ENCODE assay signal across 8 cellular contexts in genomic region chr4:67746797-67747495, GRCh38. TPM values are rescaled to one million over a fixed set of nuclear protein-coding genes. Genes with fewer than 3 reads are reported as not detected.
A peak's percentile ranks its signal among the peaks of the same experiment; 100 is the strongest.
DNase-seq lines count a peak whose midpoint lies in the region; ATAC-seq and TF ChIP-seq lines count a peak whose summit lies in the region.

No MANE protein-coding gene starts in this region.

- POLR2A ChIA-PET in HEK293T (lab: Yijun Ruan, JAX), result no interaction called here

- H3K27ac Mint-ChIP-seq in activated CD8-positive, alpha-beta memory T cell treated with anti-CD3 and anti-CD28 coated beads, Interleukin-2, amount 10 ng/mL, durations not matched to agents 7 days and 5 days, result no peak overlapping the region
- no peak overlapping the region for H3K27ac Mint-ChIP-seq in progenitor cell of endocrine pancreas

- H3K27me3 Mint-ChIP-seq in activated CD8-positive, alpha-beta memory T cell treated with anti-CD3 and anti-CD28 coated beads, Interleukin-2, amount 10 ng/mL, durations not matched to agents 7 days and 5 days, result no peaks in the 10 kb centered on the region
- H3K27me3 Mint-ChIP-seq in progenitor cell of endocrine pancreas, result no peaks in the 10 kb centered on the region

- no peaks in the 10 kb centered on the region for H3K9me3 Mint-ChIP-seq in activated CD8-positive, alpha-beta memory T cell treated with anti-CD3 and anti-CD28 coated beads, Interleukin-2, amount 10 ng/mL, durations not matched to agents 7 days and 5 days (ENCODE audit: low read depth)
- no peaks in the 10 kb centered on the region for H3K9me3 Mint-ChIP-seq in progenitor cell of endocrine pancreas (ENCODE audit: low read depth)

- TF ChIP-seq POLR2A in GM18505 (IDR thresholded peaks at IDR 0.05; ENCODE audit: borderline replicate concordance, extremely low read depth, insufficient read depth, insufficient read length), result no peak

- CTCF ChIA-PET in activated CD8-positive, alpha-beta memory T cell treated with anti-CD3 and anti-CD28 coated beads, Interleukin-2, amount 10 ng/mL, durations not matched to agents 7 days and 5 days (lab: Charles Lee), result interaction anchor here (0.6 to 1.8 kb wide), 12 partner anchors 10 to 200 kb away, joined by 3 to 8 read pairs (median 4); partner anchors contain the start of gene UBA6
- CTCF ChIA-PET in HEK293T (lab: Yijun Ruan, JAX), result interaction anchor here (0.6 to 1.1 kb wide), 2 partner anchors 10 to 34 kb away, joined by 3 to 4 read pairs; no protein-coding TSS in a partner anchor

- H3K4me3 ChIP-seq in epithelial cell of proximal tubule (ENCODE audit: low read depth, low read length), result no peak overlapping the region

- ATAC-seq in activated CD8-positive, alpha-beta memory T cell treated with anti-CD3 and anti-CD28 coated beads, Interleukin-2, amount 10 ng/mL, durations not matched to agents 7 days and 5 days, result peak; percentile 20
- ATAC-seq in GM19455 (IDR thresholded peaks at IDR 0.05; ENCODE audit: unreplicated experiment) (no peak), GM18505 (IDR thresholded peaks at IDR 0.05; ENCODE audit: unreplicated experiment) (no peak)

- H3K36me3 Mint-ChIP-seq in activated CD8-positive, alpha-beta memory T cell treated with anti-CD3 and anti-CD28 coated beads, Interleukin-2, amount 10 ng/mL, durations not matched to agents 7 days and 5 days, result peaks cover 3% of the 10 kb centered on the region
- H3K36me3 Mint-ChIP-seq in progenitor cell of endocrine pancreas (ENCODE audit: insufficient read depth), result no peaks in the 10 kb centered on the region

- peaks cover 5% of the 10 kb centered on the region for H3K4me1 Mint-ChIP-seq in activated CD8-positive, alpha-beta memory T cell treated with anti-CD3 and anti-CD28 coated beads, Interleukin-2, amount 10 ng/mL, durations not matched to agents 7 days and 5 days
- peaks cover 12% of the 10 kb centered on the region for H3K4me1 Mint-ChIP-seq in progenitor cell of endocrine pancreas (ENCODE audit: low read depth)

- TF ChIP-seq CTCF in epithelial cell of proximal tubule (conservative IDR thresholded peaks at IDR 0.05; ENCODE audit: low read depth, low read length), result peak; percentile 61
- TF ChIP-seq CTCF in progenitor cell of endocrine pancreas (IDR thresholded peaks at IDR 0.05; ENCODE audit: unreplicated experiment), result peak; percentile 76

- H3K4me3 Mint-ChIP-seq in activated CD8-positive, alpha-beta memory T cell treated with anti-CD3 and anti-CD28 coated beads, Interleukin-2, amount 10 ng/mL, durations not matched to agents 7 days and 5 days, result no peak overlapping the region
- H3K4me3 Mint-ChIP-seq in progenitor cell of endocrine pancreas (ENCODE audit: low read depth), result no peak overlapping the region

- DNase-seq in activated CD8-positive, alpha-beta memory T cell treated with anti-CD3 and anti-CD28 coated beads, Interleukin-2, amount 10 ng/mL, durations not matched to agents 7 days and 5 days, result no peak
- DNase-seq in activated CD8-positive, alpha-beta memory T cell treated with anti-CD3 and anti-CD28 coated beads for 24 hours, result no peak
- DNase-seq in HEK293T (ENCODE audit: extremely low spot score), result peak; percentile 7
- DNase-seq in OCI-M1 (lab: John Stamatoyannopoulos, UW), result peak; percentile 85
- no peak for DNase-seq in epithelial cell of proximal tubule (ENCODE audit: low read depth)
- DNase-seq in progenitor cell of endocrine pancreas (ENCODE audit: low spot score, unreplicated experiment), result no peak

TF ChIP-seq in HEK293T, 16 proteins besides CTCF, POLR2A, EP300 and RAD21:
- no peak for TF ChIP-seq NFRKB (IDR thresholded peaks at IDR 0.05)

RNA-seq across cellular contexts. Expression of gene GNRHR, which starts 7.2 kb away (rescaled TPM):
- not detected for total RNA-seq in activated CD8-positive, alpha-beta memory T cell treated with anti-CD3 and anti-CD28 coated beads, Interleukin-2, amount 10 ng/mL, durations not matched to agents 7 days and 5 days
- total RNA-seq in epithelial cell of proximal tubule, result not detected in 2 replicates
- not detected in 2 replicates for total RNA-seq in progenitor cell of endocrine pancreas

RNA-seq across cellular contexts. Expression of gene UBA6, which starts 46.0 kb away (rescaled TPM):
- 10 to 100 TPM; 88.2 to 91.2 TPM for total RNA-seq in activated CD8-positive, alpha-beta memory T cell treated with anti-CD3 and anti-CD28 coated beads, Interleukin-2, amount 10 ng/mL, durations not matched to agents 7 days and 5 days
- 69.2 and 100 TPM in 2 replicates for total RNA-seq in epithelial cell of proximal tubule
- total RNA-seq in progenitor cell of endocrine pancreas, result 85.1 and 88.9 TPM in 2 replicates

Comparison
In these comparisons a context has a peak if more than half of its experiments do, and no peak if none do; other contexts are left out.
1. DNase-seq: peak in HEK293T (single experiment) and OCI-M1 (single experiment); none in activated CD8-positive, alpha-beta memory T cell treated with anti-CD3 and anti-CD28 coated beads, Interleukin-2, amount 10 ng/mL, durations not matched to agents 7 days and 5 days (single experiment), activated CD8-positive, alpha-beta memory T cell treated with anti-CD3 and anti-CD28 coated beads for 24 hours (single experiment), epithelial cell of proximal tubule (single experiment) and progenitor cell of endocrine pancreas (single experiment).